Comparison of ENCODE assay signal across 7 cellular contexts in the genomic region with DNA sequence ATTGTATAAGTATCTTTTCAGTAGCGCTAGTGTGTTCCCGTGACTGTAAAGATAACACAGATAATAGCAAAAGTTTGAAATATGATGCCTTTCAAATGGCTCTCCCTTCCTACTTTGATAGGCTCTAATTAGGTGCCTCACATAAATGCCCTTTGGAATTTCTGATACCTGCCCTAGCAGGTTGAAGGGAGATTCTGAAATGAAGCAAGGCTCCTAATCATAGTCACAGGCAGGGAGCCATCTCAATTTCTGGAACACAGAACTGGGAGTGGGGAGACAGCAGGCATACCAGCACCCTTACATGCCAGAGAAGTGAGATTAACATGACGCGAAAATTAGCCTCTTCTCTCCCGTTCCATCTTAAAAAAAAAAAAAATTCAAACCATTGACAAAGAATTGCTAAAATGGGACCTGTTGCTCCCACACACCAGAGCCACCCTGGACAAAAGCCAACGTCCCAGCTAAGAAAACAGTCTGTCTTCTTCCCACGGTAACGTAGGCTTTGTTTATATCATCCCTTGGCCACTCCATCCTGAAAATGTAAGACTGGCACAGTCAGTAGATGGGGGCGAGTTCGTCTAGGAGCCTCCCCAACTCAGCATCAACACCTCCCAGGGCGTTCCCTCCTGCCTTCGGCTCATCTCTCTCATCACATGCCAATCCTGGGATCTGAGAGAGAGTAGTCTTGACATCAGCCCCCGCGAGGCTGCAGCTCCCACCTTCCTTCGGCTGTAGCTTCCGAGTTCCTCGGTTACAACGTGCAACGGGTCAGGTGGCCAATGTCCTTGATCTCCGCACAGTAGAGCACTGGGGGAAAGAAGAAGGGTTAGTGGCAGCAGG. TPM values are rescaled to one million over a fixed set of nuclear protein-coding genes. Genes with fewer than 3 reads are reported as not detected.
DNase-seq lines count a peak whose midpoint lies in the region; ATAC-seq and TF ChIP-seq lines count a peak whose summit lies in the region.

No MANE protein-coding gene starts in this region.

- TF ChIP-seq EP300 in stomach (IDR thresholded peaks at IDR 0.05) = no peak

- H2AFZ ChIP-seq in KMS-11 (ENCODE audit: low read depth) = peak overlapping the region; percentile 14; the same call in 1 of the 2 replicates

- H3K4me2 ChIP-seq in KMS-11 = no peak overlapping the region

- no peaks in the 10 kb centered on the region for H3K79me2 ChIP-seq in KMS-11 (ENCODE audit: insufficient read depth, low read depth)

- DNase-seq in ascending aorta (ENCODE audit: low spot score in 2 of 2) = peak in 1 of 2 donors; percentile 71
- DNase-seq in iris pigment epithelial cell (ENCODE audit: low read depth) = peak; percentile 51
- no peak for DNase-seq in stomach
- no peak for DNase-seq in SIG-M5 (lab: John Stamatoyannopoulos, UW)
- no peak for DNase-seq in AG08395 (ENCODE audit: low spot score)

- H3K4me3 ChIP-seq in KMS-11 (IDR thresholded peaks at IDR 0.05; ENCODE audit: insufficient read depth, low read depth, low read length) = no peak overlapping the region
- peak overlapping the region; percentile 53 to 65 for H3K4me3 ChIP-seq in ascending aorta
- H3K4me3 ChIP-seq in stomach = peak overlapping the region; percentile 56 to 67 (median 61)

- 7 to 13% (median 8%) methylated on average over 19 to 20 of the region's 20 CpGs for WGBS in stomach, 5 donors

- H4K20me1 ChIP-seq in KMS-11 (ENCODE audit: insufficient read depth) = no peaks in the 10 kb centered on the region

- H3K27me3 ChIP-seq in KMS-11 (ENCODE audit: insufficient read depth, low read depth) = no peaks in the 10 kb centered on the region
- H3K27me3 ChIP-seq in ascending aorta = no peaks in the 10 kb centered on the region
- no peaks in the 10 kb centered on the region for H3K27me3 ChIP-seq in stomach

- no peak for TF ChIP-seq POLR2A in stomach (IDR thresholded peaks at IDR 0.05)

- H3K9me3 ChIP-seq in ascending aorta (no peaks in the 10 kb centered on the region), stomach (no peaks in the 10 kb centered on the region)

- TF ChIP-seq CTCF in KMS-11 (conservative IDR thresholded peaks at IDR 0.05; ENCODE audit: low read depth, low read length) = no peak
- no peak for TF ChIP-seq CTCF in ascending aorta (IDR thresholded peaks at IDR 0.05)
- TF ChIP-seq CTCF in stomach (IDR thresholded peaks at IDR 0.05) = no peak

- H3K36me3 ChIP-seq in KMS-11 (ENCODE audit: insufficient read depth) (no peaks in the 10 kb centered on the region), ascending aorta (peaks cover 13 to 15% of the 10 kb centered on the region in 2 donors), stomach (peaks cover 6 to 24% (median 23%) of the 10 kb centered on the region in 4 donors)

- H3K4me1 ChIP-seq in KMS-11 (ENCODE audit: low read depth, poor library complexity, severe bottlenecking) = no peaks in the 10 kb centered on the region
- peaks cover 6 to 11% of the 10 kb centered on the region in 2 donors for H3K4me1 ChIP-seq in ascending aorta
- H3K4me1 ChIP-seq in stomach = peaks cover 20 to 48% (median 38%) of the 10 kb centered on the region in 4 donors

- intact Hi-C loops in ascending aorta (cut with DNase I) = loop anchor here (2.0 to 5.0 kb wide), 4 partner anchors 26 to 307 kb away; partner anchors contain the start of genes CHD3 and NAA38
- intact Hi-C loops in stomach (cut with DNase I; ENCODE audit: low total_unique reads) = no loop called here

- no peak overlapping the region; the same call in 1 of the 2 replicates for H3K9ac ChIP-seq in KMS-11

- ATAC-seq in GM19455 (IDR thresholded peaks at IDR 0.05; ENCODE audit: unreplicated experiment) = peak; percentile 18

- H3K27ac ChIP-seq in KMS-11 (no peak overlapping the region; the same call in 1 of the 2 replicates), ascending aorta (peak overlapping the region; percentile 92 to 97), stomach (peak overlapping the region; percentile 89 to 96 (median 93))

RNA-seq across cellular contexts. Expression of gene RNF227, which starts 1.1 kb away (rescaled TPM):
- total RNA-seq in ascending aorta (0.32 TPM), stomach (1 to 10 TPM in 4 of 5 donors, not detected in 1; 1.0 to 9.3 (median 6.0) TPM)
- 1 to 10 TPM; 1.1 to 3.4 (median 1.2) TPM for polyA plus RNA-seq in stomach

RNA-seq across cellular contexts. Expression of gene KCNAB3, which starts 14.7 kb away (rescaled TPM):
- total RNA-seq in ascending aorta (not detected), stomach (1 to 10 TPM in 3 of 5 donors, under 1 TPM in 1, not detected in 1; 0.37 to 7.8 (median 4.9) TPM)
- polyA plus RNA-seq in stomach = 1 to 10 TPM in 1 of 3 donors, under 1 TPM in 2; 0.31 to 2.9 (median 0.87) TPM

RNA-seq across cellular contexts. Expression of gene TRAPPC1, which starts 16.8 kb away (rescaled TPM):
- total RNA-seq in ascending aorta (36.0 TPM), stomach (10 to 100 TPM; 20.2 to 90.7 (median 43.2) TPM)
- 100 to 1,000 TPM; 111 to 148 (median 116) TPM for polyA plus RNA-seq in stomach

RNA-seq across cellular contexts. Expression of gene CNTROB, which starts 17.0 kb away (rescaled TPM):
- total RNA-seq in ascending aorta (13.7 TPM), stomach (100 to 1,000 TPM in 1 of 5 donors, 10 to 100 TPM in 4; 12.9 to 146 (median 29.5) TPM)
- polyA plus RNA-seq in stomach = 10 to 100 TPM; 15.3 to 24.2 (median 20.0) TPM

RNA-seq across cellular contexts. Expression of gene CHD3, which starts 26.4 kb away (rescaled TPM):
- total RNA-seq in ascending aorta (102 TPM), stomach (100 to 1,000 TPM in 1 of 5 donors, 10 to 100 TPM in 4; 43.0 to 190 (median 60.7) TPM)
- 10 to 100 TPM; 51.9 to 97.3 (median 69.1) TPM for polyA plus RNA-seq in stomach
